ENCODE assay signal across 10 cellular contexts in genomic region chr17:8294361-8294760, GRCh38. TPM values are rescaled to one million over a fixed set of nuclear protein-coding genes. Genes with fewer than 3 reads are reported as not detected.
DNase-seq lines count a peak whose midpoint lies in the region; ATAC-seq and TF ChIP-seq lines count a peak whose summit lies in the region.
"Had no signal": no experiment of that assay in that cellular context is flagged by ENCODE, and none has a peak within 500 bp of the region (broad histone marks: within the 10 kb centered on the region; RNA-seq: fewer than 3 reads in every experiment).

No MANE protein-coding gene starts in this region.

- no peak for ATAC-seq in activated B cell treated with CpG ODN at 0.5 μM for 24 hours (ENCODE audit: low read depth)
- ATAC-seq in stimulated activated naive B cell treated with anti-CD40 and anti-IgM and Interleukin-4, amounts not matched to agents 10 μg/mL and 1 μg/mL and 100 μg/mL, for 72 hours (replicated peaks): no peak
- no peak for ATAC-seq in GM21576 (IDR thresholded peaks at IDR 0.05; ENCODE audit: unreplicated experiment)
- no peak for ATAC-seq in HG03139 (IDR thresholded peaks at IDR 0.05; ENCODE audit: unreplicated experiment)

- peak overlapping the region; percentile 64 for H3K4me3 ChIP-seq in iPS-15b (ENCODE audit: low read depth, low read length)

- DNase-seq in activated T-cell treated with anti-CD3 and anti-CD28 coated beads, Interleukin-2, amount 50 U/mL, for 24 hours: no peak
- DNase-seq in activated T-cell treated with anti-CD3 and anti-CD28 coated beads, Interleukin-2, amount 50 U/mL, for 48 hours: no peak
- DNase-seq in activated B cell treated with CpG ODN at 0.5 μM for 24 hours: no peak
- DNase-seq in stimulated activated naive B cell treated with anti-CD40 and anti-IgM and Interleukin-4, amounts not matched to agents 10 μg/mL and 1 μg/mL and 100 μg/mL, for 72 hours: no peak
- DNase-seq in UCSD-AML1 (lab: John Stamatoyannopoulos, UW; ENCODE audit: unreplicated experiment): no peak
- DNase-seq: NCI-H1436 had no signal

- H3K9me3 ChIP-seq in iPS-15b (ENCODE audit: control insufficient read depth, insufficient read depth, low read length): no peaks in the 10 kb centered on the region
- H3K9me3 ChIP-seq: mucosa of descending colon had no signal

- H3K27me3 Mint-ChIP-seq in activated T-cell treated with anti-CD3 and anti-CD28 coated beads, Interleukin-2, amount 50 U/mL, for 24 hours: no peaks in the 10 kb centered on the region
- no peaks in the 10 kb centered on the region for H3K27me3 Mint-ChIP-seq in activated B cell treated with CpG ODN at 0.5 μM for 24 hours
- no peaks in the 10 kb centered on the region for H3K27me3 Mint-ChIP-seq in stimulated activated naive B cell treated with anti-CD40 and anti-IgM and Interleukin-4, amounts not matched to agents 10 μg/mL and 1 μg/mL and 100 μg/mL, for 72 hours

- CTCF ChIA-PET in activated B cell treated with CpG ODN at 0.5 μM for 24 hours (lab: Charles Lee): interaction anchor here (1.4 to 1.9 kb wide), 2 partner anchors 70 to 72 kb away, joined by 3 to 7 read pairs; no protein-coding TSS in a partner anchor

- H3K27me3 ChIP-seq in iPS-15b (ENCODE audit: control insufficient read depth, insufficient read depth, low read length): no peaks in the 10 kb centered on the region

- no peaks in the 10 kb centered on the region for H3K4me1 ChIP-seq in iPS-15b (ENCODE audit: control insufficient read depth, insufficient read depth, low read length)

- H3K9me3 Mint-ChIP-seq in activated T-cell treated with anti-CD3 and anti-CD28 coated beads, Interleukin-2, amount 50 U/mL, for 24 hours: no peaks in the 10 kb centered on the region
- no peaks in the 10 kb centered on the region for H3K9me3 Mint-ChIP-seq in activated B cell treated with CpG ODN at 0.5 μM for 24 hours
- no peaks in the 10 kb centered on the region for H3K9me3 Mint-ChIP-seq in stimulated activated naive B cell treated with anti-CD40 and anti-IgM and Interleukin-4, amounts not matched to agents 10 μg/mL and 1 μg/mL and 100 μg/mL, for 72 hours

- intact Hi-C loops in activated B cell treated with CpG ODN at 0.5 μM for 24 hours (cut with micrococcal nuclease): no loop called here

- POLR2A ChIA-PET in activated B cell treated with CpG ODN at 0.5 μM for 24 hours (lab: Charles Lee): interaction anchor here (0.7 to 4.4 kb wide), 15 partner anchors 20 to 710 kb away, joined by 3 to 108 read pairs (median 9); partner anchors contain the start of genes BORCS6, CTC1, KRABD2 and PFAS

- H3K4me3 Mint-ChIP-seq in activated T-cell treated with anti-CD3 and anti-CD28 coated beads, Interleukin-2, amount 50 U/mL, for 24 hours: peak overlapping the region; percentile 86
- H3K4me3 Mint-ChIP-seq in activated B cell treated with CpG ODN at 0.5 μM for 24 hours: peak overlapping the region; percentile 92
- peak overlapping the region; percentile 87 to 91 for H3K4me3 Mint-ChIP-seq in stimulated activated naive B cell treated with anti-CD40 and anti-IgM and Interleukin-4, amounts not matched to agents 10 μg/mL and 1 μg/mL and 100 μg/mL, for 72 hours

- peaks cover 32% of the 10 kb centered on the region for H3K4me1 Mint-ChIP-seq in activated T-cell treated with anti-CD3 and anti-CD28 coated beads, Interleukin-2, amount 50 U/mL, for 24 hours (ENCODE audit: low read depth)
- H3K4me1 Mint-ChIP-seq in activated B cell treated with CpG ODN at 0.5 μM for 24 hours: peaks cover 35% of the 10 kb centered on the region
- H3K4me1 Mint-ChIP-seq in stimulated activated naive B cell treated with anti-CD40 and anti-IgM and Interleukin-4, amounts not matched to agents 10 μg/mL and 1 μg/mL and 100 μg/mL, for 72 hours: peaks cover 30 to 51% of the 10 kb centered on the region in 2 donors

- H3K9ac ChIP-seq in iPS-15b (ENCODE audit: low read depth, low read length): no peak overlapping the region

- H3K27ac Mint-ChIP-seq in activated T-cell treated with anti-CD3 and anti-CD28 coated beads, Interleukin-2, amount 50 U/mL, for 24 hours: peak overlapping the region; percentile 93
- peak overlapping the region; percentile 86 for H3K27ac Mint-ChIP-seq in activated B cell treated with CpG ODN at 0.5 μM for 24 hours
- peak overlapping the region; percentile 98 for H3K27ac Mint-ChIP-seq in stimulated activated naive B cell treated with anti-CD40 and anti-IgM and Interleukin-4, amounts not matched to agents 10 μg/mL and 1 μg/mL and 100 μg/mL, for 72 hours

- H3K36me3 ChIP-seq in iPS-15b (ENCODE audit: control insufficient read depth, insufficient read depth, low read length): peaks cover 2% of the 10 kb centered on the region

- H3K36me3 Mint-ChIP-seq in activated T-cell treated with anti-CD3 and anti-CD28 coated beads, Interleukin-2, amount 50 U/mL, for 24 hours (ENCODE audit: low read depth): peaks cover 11% of the 10 kb centered on the region
- peaks cover 2% of the 10 kb centered on the region for H3K36me3 Mint-ChIP-seq in activated B cell treated with CpG ODN at 0.5 μM for 24 hours (ENCODE audit: low read depth)
- peaks cover 4 to 17% of the 10 kb centered on the region in 2 donors for H3K36me3 Mint-ChIP-seq in stimulated activated naive B cell treated with anti-CD40 and anti-IgM and Interleukin-4, amounts not matched to agents 10 μg/mL and 1 μg/mL and 100 μg/mL, for 72 hours

- TF ChIP-seq CTCF in activated B cell treated with CpG ODN at 0.5 μM for 24 hours (IDR thresholded peaks at IDR 0.05): no peak

RNA-seq across cellular contexts. Expression of gene SLC25A35, which starts 0.8 kb away (rescaled TPM):
- 6.7 and 7.3 TPM in 2 replicates for total RNA-seq in activated B cell treated with CpG ODN at 0.5 μM for 24 hours

RNA-seq across cellular contexts. Expression of gene RANGRF, which starts 5.9 kb away (rescaled TPM):
- 50.1 and 50.9 TPM in 2 replicates for total RNA-seq in activated B cell treated with CpG ODN at 0.5 μM for 24 hours

RNA-seq across cellular contexts. Expression of gene ARHGEF15, which starts 15.7 kb away (rescaled TPM):
- not detected in 2 replicates for total RNA-seq in activated B cell treated with CpG ODN at 0.5 μM for 24 hours

RNA-seq across cellular contexts. Expression of gene PFAS, which starts 45.3 kb away (rescaled TPM):
- 121 and 126 TPM in 2 replicates for total RNA-seq in activated B cell treated with CpG ODN at 0.5 μM for 24 hours

RNA-seq across cellular contexts. Expression of gene ODF4, which starts 45.3 kb away (rescaled TPM):
- not detected in 2 replicates for total RNA-seq in activated B cell treated with CpG ODN at 0.5 μM for 24 hours
- total RNA-seq: mucosa of descending colon had no signal
